Comparison of ENCODE assay signal across 31 cellular contexts in the genomic region with DNA sequence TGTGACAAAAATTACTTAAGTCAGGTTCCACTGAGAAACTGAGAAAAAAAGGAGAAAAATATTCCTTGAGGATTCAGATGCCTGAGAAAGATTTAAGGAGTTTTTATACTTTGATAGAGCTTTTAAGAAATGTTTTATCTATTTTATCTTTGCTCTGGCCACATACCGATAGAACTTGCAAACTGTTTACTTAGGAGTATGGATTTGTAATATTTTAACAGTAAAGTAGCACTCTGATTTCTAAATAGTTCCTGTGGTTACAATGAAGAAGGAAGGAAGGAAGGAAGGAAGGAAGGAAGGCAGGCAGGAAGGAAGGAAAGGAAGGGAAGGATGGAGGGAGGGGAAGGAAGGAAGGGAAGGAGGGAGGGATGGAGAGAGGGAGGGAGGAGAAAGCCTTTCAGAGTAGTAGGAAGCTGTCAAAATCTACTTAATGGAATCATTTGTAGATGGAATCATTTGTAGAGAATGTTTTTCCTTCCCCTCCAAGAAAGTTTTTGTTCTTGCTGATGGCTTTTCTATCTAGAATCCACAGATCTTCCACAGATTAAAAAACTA.
"Had no signal": no experiment of that assay in that cellular context is flagged by ENCODE, and none has a peak within 500 bp of the region (broad histone marks: within the 10 kb centered on the region; RNA-seq: fewer than 3 reads in every experiment).

No MANE protein-coding gene starts in this region.

- H3K4me1 ChIP-seq: body of pancreas, colonic mucosa, gastrocnemius medialis, heart left ventricle had no signal

- H3K36me3 Mint-ChIP-seq: activated CD4-positive, alpha-beta memory T cell treated with anti-CD3 and anti-CD28 coated beads for 36 hours; activated CD8-positive, alpha-beta memory T cell treated with anti-CD3 and anti-CD28 coated beads, Interleukin-2, amount 10 ng/mL, durations not matched to agents 7 days and 5 days; activated naive CD8-positive, alpha-beta T cell had no signal

- H3K36me3 ChIP-seq: colonic mucosa, gastrocnemius medialis, heart left ventricle had no signal

- H3K4me3 Mint-ChIP-seq: activated CD4-positive, alpha-beta memory T cell treated with anti-CD3 and anti-CD28 coated beads for 36 hours; activated CD4-positive, alpha-beta T cell treated with anti-CD3 and anti-CD28 coated beads for 36 hours; activated CD4-positive, alpha-beta T cell treated with anti-CD3 and anti-CD28 coated beads, Interleukin-2, amount 10 ng/mL, durations not matched to agents 24 days and 14 days; activated CD8-positive, alpha-beta memory T cell treated with anti-CD3 and anti-CD28 coated beads, Interleukin-2, amount 10 ng/mL, durations not matched to agents 7 days and 5 days; activated CD8-positive, alpha-beta T cell treated with anti-CD3 and anti-CD28 coated beads, Interleukin-2, amount 10 ng/mL, durations not matched to agents 7 days and 5 days; activated naive CD8-positive, alpha-beta T cell; activated T-helper 1 cell treated with anti-CD3 and anti-CD28 coated beads, Interleukin-12 subunit alpha, Interleukin-12 subunit beta, Interleukin-2, Interleukin-4 antibody, amounts not matched to agents 30 ng/mL and 10 ng/mL and 1 ng/mL, durations not matched to agents 14 hours and 24 hours and 36 hours; T-helper 17 cell; T-helper 2 cell treated with Interferon-gamma antibody and Interleukin-4, amounts not matched to agents 5 μg/mL and 100 μg/mL, for 36 hours had no signal

- ATAC-seq: activated CD4-positive, alpha-beta T cell treated with anti-CD3 and anti-CD28 coated beads for 36 hours; activated CD8-positive, alpha-beta memory T cell treated with anti-CD3 and anti-CD28 coated beads, Interleukin-2, amount 10 ng/mL, durations not matched to agents 7 days and 5 days; activated CD8-positive, alpha-beta T cell treated with anti-CD3 and anti-CD28 coated beads, Interleukin-2, amount 10 ng/mL, durations not matched to agents 7 days and 5 days; body of pancreas; esophagus mucosa; gastrocnemius medialis; heart left ventricle; T-helper 17 cell had no signal

- H3K27me3 Mint-ChIP-seq: activated CD4-positive, alpha-beta memory T cell treated with anti-CD3 and anti-CD28 coated beads for 36 hours; activated CD4-positive, alpha-beta T cell treated with anti-CD3 and anti-CD28 coated beads for 36 hours; activated CD4-positive, alpha-beta T cell treated with anti-CD3 and anti-CD28 coated beads, Interleukin-2, amount 10 ng/mL, durations not matched to agents 24 days and 14 days; activated CD8-positive, alpha-beta memory T cell treated with anti-CD3 and anti-CD28 coated beads, Interleukin-2, amount 10 ng/mL, durations not matched to agents 7 days and 5 days; activated naive CD8-positive, alpha-beta T cell; T-helper 17 cell had no signal

- H3K27me3 ChIP-seq: body of pancreas, colonic mucosa, gastrocnemius medialis, heart left ventricle had no signal

- H3K27ac ChIP-seq: body of pancreas, colonic mucosa, gastrocnemius medialis, heart left ventricle had no signal

- DNase-seq: activated CD4-positive, alpha-beta memory T cell treated with anti-CD3 and anti-CD28 coated beads for 36 hours; activated CD4-positive, alpha-beta T cell treated with anti-CD3 and anti-CD28 coated beads for 36 hours; activated CD4-positive, alpha-beta T cell treated with anti-CD3 and anti-CD28 coated beads, Interleukin-2, amount 10 ng/mL, durations not matched to agents 24 days and 14 days; activated CD4-positive, CD25-positive, alpha-beta regulatory T cell; activated CD4-positive, CD25-positive, alpha-beta regulatory T cell treated with anti-CD3 and anti-CD28 coated beads, Interleukin-2, amount 50 U/mL, for 72 hours; activated CD8-positive, alpha-beta memory T cell treated with anti-CD3 and anti-CD28 coated beads, Interleukin-2, amount 10 ng/mL, durations not matched to agents 7 days and 5 days; activated CD8-positive, alpha-beta memory T cell treated with anti-CD3 and anti-CD28 coated beads, Interleukin-2, amount 50 U/mL, for 4 hours; activated CD8-positive, alpha-beta T cell treated with anti-CD3 and anti-CD28 coated beads, Interleukin-2, amount 10 ng/mL, durations not matched to agents 7 days and 5 days; activated gamma-delta T cell treated with Interleukin-2 at 50 U/mL for 16 hours; activated naive CD4-positive, alpha-beta T cell treated with anti-CD3 and anti-CD28 coated beads, Interleukin-2, amount 50 U/mL, for 16 hours; activated naive CD4-positive, alpha-beta T cell treated with Interleukin-2 at 50 U/mL for 16 hours; activated T-cell treated with anti-CD3 and anti-CD28 coated beads, Interleukin-2, amount 50 U/mL, for 1 hour; activated T-cell treated with anti-CD3 and anti-CD28 coated beads, Interleukin-2, amount 50 U/mL, for 48 hours; amniotic stem cell; anterior cingulate cortex; body of pancreas; caudate nucleus; colonic mucosa; effector CD8-positive, alpha-beta T cell; foreskin fibroblast; gastrocnemius medialis; glutamatergic neuron; heart left ventricle; T-helper 1 cell; T-helper 17 cell had no signal

- H3K4me1 Mint-ChIP-seq: activated CD4-positive, alpha-beta T cell treated with anti-CD3 and anti-CD28 coated beads for 36 hours; activated CD4-positive, alpha-beta T cell treated with anti-CD3 and anti-CD28 coated beads, Interleukin-2, amount 10 ng/mL, durations not matched to agents 24 days and 14 days; activated CD8-positive, alpha-beta memory T cell treated with anti-CD3 and anti-CD28 coated beads, Interleukin-2, amount 10 ng/mL, durations not matched to agents 7 days and 5 days; T-helper 17 cell had no signal

- H3K27ac Mint-ChIP-seq: activated CD4-positive, alpha-beta memory T cell treated with anti-CD3 and anti-CD28 coated beads for 36 hours; activated CD4-positive, alpha-beta T cell treated with anti-CD3 and anti-CD28 coated beads for 36 hours; activated CD4-positive, alpha-beta T cell treated with anti-CD3 and anti-CD28 coated beads, Interleukin-2, amount 10 ng/mL, durations not matched to agents 24 days and 14 days; activated CD8-positive, alpha-beta memory T cell treated with anti-CD3 and anti-CD28 coated beads, Interleukin-2, amount 10 ng/mL, durations not matched to agents 7 days and 5 days; activated CD8-positive, alpha-beta T cell treated with anti-CD3 and anti-CD28 coated beads, Interleukin-2, amount 10 ng/mL, durations not matched to agents 7 days and 5 days; activated naive CD8-positive, alpha-beta T cell; activated T-helper 1 cell treated with anti-CD3 and anti-CD28 coated beads, Interleukin-12 subunit alpha, Interleukin-12 subunit beta, Interleukin-2, Interleukin-4 antibody, amounts not matched to agents 30 ng/mL and 10 ng/mL and 1 ng/mL, durations not matched to agents 14 hours and 24 hours and 36 hours; activated T-helper 2 cell treated with anti-CD3 and anti-CD28 coated beads, Interferon-gamma antibody, Interleukin-2, Interleukin-4, amounts not matched to agents 10 μg/mL and 5 μg/mL and 100 μg/mL, durations not matched to agents 14 hours and 24 hours and 36 hours; T-helper 17 cell; T-helper 2 cell treated with Interferon-gamma antibody and Interleukin-4, amounts not matched to agents 5 μg/mL and 100 μg/mL, for 36 hours had no signal

- H3K4me3 ChIP-seq: body of pancreas, colonic mucosa, gastrocnemius medialis, heart left ventricle had no signal

- FAIRE-seq: endometrium had no signal

- H3K9me3 ChIP-seq: body of pancreas, colonic mucosa, gastrocnemius medialis had no signal
